Comparison of ENCODE assay signal across 14 cellular contexts in the genomic region with DNA sequence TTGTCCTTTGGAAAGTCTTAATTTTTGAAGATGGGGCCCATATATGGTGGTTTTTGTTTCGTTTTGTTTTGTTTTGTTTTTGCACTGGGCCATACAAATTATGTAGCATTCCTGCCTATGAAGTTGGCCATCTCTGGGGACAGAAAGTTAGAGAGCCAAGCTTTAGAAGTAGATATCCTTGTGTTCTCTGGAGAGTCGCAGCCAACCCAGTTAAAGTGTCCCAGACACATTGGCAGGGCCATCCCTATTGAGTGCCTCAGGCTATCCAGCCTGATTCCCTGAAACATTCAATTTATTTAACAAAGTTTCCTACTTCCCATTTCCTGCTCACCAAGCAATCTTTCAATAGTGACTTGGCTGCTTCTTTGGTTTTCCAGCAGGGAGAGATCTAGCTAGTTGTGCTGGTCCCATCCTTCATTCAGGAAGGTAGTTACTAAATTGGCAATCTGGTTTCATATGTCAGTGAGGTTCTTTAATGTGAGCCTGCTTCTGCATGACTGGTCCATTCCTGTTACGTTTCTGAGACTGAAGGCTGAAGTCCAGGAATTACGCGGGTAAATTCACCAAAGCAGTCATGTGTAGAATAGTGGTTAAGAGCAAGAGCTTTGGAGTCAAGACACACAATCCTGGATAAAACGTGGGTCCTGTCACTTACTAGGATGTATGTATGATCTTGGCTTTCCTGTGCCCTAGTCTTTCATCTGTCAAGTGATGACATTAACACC.
"Had no signal": no experiment of that assay in that cellular context is flagged by ENCODE, and none has a peak within 500 bp of the region (broad histone marks: within the 10 kb centered on the region; RNA-seq: fewer than 3 reads in every experiment).

No MANE protein-coding gene starts in this region.

- H3K4me3 ChIP-seq: lower lobe of right lung had no signal

- H3K36me3 Mint-ChIP-seq: activated CD4-positive, alpha-beta memory T cell treated with anti-CD3 and anti-CD28 coated beads for 36 hours; activated naive CD8-positive, alpha-beta T cell had no signal

- H3K9me3 Mint-ChIP-seq: activated CD4-positive, alpha-beta memory T cell treated with anti-CD3 and anti-CD28 coated beads for 36 hours; activated T-cell treated with anti-CD3 and anti-CD28 coated beads, Interleukin-2, amount 50 U/mL, for 4 hours had no signal

- H3K27me3 Mint-ChIP-seq: activated CD4-positive, alpha-beta memory T cell treated with anti-CD3 and anti-CD28 coated beads for 36 hours; activated naive CD8-positive, alpha-beta T cell had no signal

- H3K27ac Mint-ChIP-seq: activated CD4-positive, alpha-beta memory T cell treated with anti-CD3 and anti-CD28 coated beads for 36 hours; activated naive CD8-positive, alpha-beta T cell had no signal

- H3K27me3 ChIP-seq: neutrophil had no signal

- DNase-seq: activated CD4-positive, alpha-beta memory T cell treated with anti-CD3 and anti-CD28 coated beads for 36 hours; activated effector memory CD4-positive, alpha-beta T cell treated with anti-CD3 and anti-CD28 coated beads, Interleukin-2, amount 50 U/mL, for 16 hours; activated T-cell treated with anti-CD3 and anti-CD28 coated beads, Interleukin-2, amount 50 U/mL, for 4 hours; amygdala; kidney; lower lobe of right lung; midbrain; posterior cingulate gyrus; stimulated activated naive CD4-positive, alpha-beta T cell; T-helper 2 cell; trophoblast cell had no signal

- ATAC-seq: activated T-cell treated with anti-CD3 and anti-CD28 coated beads, Interleukin-2, amount 50 U/mL, for 4 hours; lower lobe of right lung; sciatic nerve had no signal

- H3K4me3 Mint-ChIP-seq: activated CD4-positive, alpha-beta memory T cell treated with anti-CD3 and anti-CD28 coated beads for 36 hours; activated naive CD8-positive, alpha-beta T cell; activated T-cell treated with anti-CD3 and anti-CD28 coated beads, Interleukin-2, amount 50 U/mL, for 4 hours had no signal

- H3K36me3 ChIP-seq: lower lobe of right lung, neutrophil had no signal

- H3K9me3 ChIP-seq: lower lobe of right lung, neutrophil had no signal
